Comparison of ENCODE assay signal across 13 cellular contexts in genomic region chr1:109500886-109501285, GRCh38. TPM values are rescaled to one million over a fixed set of nuclear protein-coding genes. Genes with fewer than 3 reads are reported as not detected.
DNase-seq lines count a peak whose midpoint lies in the region; ATAC-seq and TF ChIP-seq lines count a peak whose summit lies in the region.
"Had no signal": no experiment of that assay in that cellular context is flagged by ENCODE, and none has a peak within 500 bp of the region (broad histone marks: within the 10 kb centered on the region; RNA-seq: fewer than 3 reads in every experiment).

No MANE protein-coding gene starts in this region.

- H3K4me1 ChIP-seq in BLaER1 treated with 17β-estradiol and CSF1 and Interleukin-3, amounts not matched to agents 10 nM and 100 nM, result peaks cover 67 to 90% (median 80%) of the 10 kb centered on the region in 10 experiments
- H3K4me1 ChIP-seq in Peyer's patch, result peaks cover 0 to 51% (median 4%) of the 10 kb centered on the region in 4 donors
- peaks cover 25 to 66% (median 35%) of the 10 kb centered on the region in 3 donors for H3K4me1 ChIP-seq in esophagus squamous epithelium
- peaks cover 15 to 24% of the 10 kb centered on the region in 2 experiments for H3K4me1 ChIP-seq in trophoblast cell (ENCODE audit: control insufficient read depth in 1 of 2, insufficient read depth in 2 of 2, low read length in 2 of 2)
- no peaks in the 10 kb centered on the region for H3K4me1 ChIP-seq in right cardiac atrium (ENCODE audit: control insufficient read depth, insufficient read depth, low read length)

- H3K79me1 ChIP-seq in trophoblast cell (ENCODE audit: low read length), result peaks cover 2% of the 10 kb centered on the region

- H3K79me2 ChIP-seq in trophoblast cell (ENCODE audit: control insufficient read depth, insufficient read depth, low read length, poor library complexity), result no peaks in the 10 kb centered on the region

- H2BK5ac ChIP-seq in trophoblast cell (ENCODE audit: low read depth, low read length, poor library complexity), result no peak overlapping the region

- no peak overlapping the region for H3K18ac ChIP-seq in trophoblast cell (ENCODE audit: low read length)

- H4K8ac ChIP-seq in trophoblast cell (ENCODE audit: low read depth, low read length), result no peak overlapping the region

- no peak overlapping the region for H3K4ac ChIP-seq in trophoblast cell (ENCODE audit: low read depth, low read length)

- H3K14ac ChIP-seq in trophoblast cell (ENCODE audit: low read length), result no peak overlapping the region

- TF ChIP-seq CTCF in Peyer's patch (IDR thresholded peaks at IDR 0.05) (no peak), esophagus squamous epithelium (IDR thresholded peaks at IDR 0.05) (no peak)

- H2BK12ac ChIP-seq in trophoblast cell (ENCODE audit: low read length), result no peak overlapping the region

- no peak overlapping the region for H4K91ac ChIP-seq in trophoblast cell (ENCODE audit: low read depth, low read length)

- H3K36me3 ChIP-seq in BLaER1 treated with 17β-estradiol and CSF1 and Interleukin-3, amounts not matched to agents 10 nM and 100 nM, result peaks cover 27 to 51% (median 41%) of the 10 kb centered on the region in 11 experiments
- peaks cover 0 to 21% (median 0%) of the 10 kb centered on the region in 3 donors for H3K36me3 ChIP-seq in Peyer's patch
- H3K36me3 ChIP-seq in esophagus squamous epithelium, result peaks cover 0 to 48% (median 5%) of the 10 kb centered on the region in 3 donors
- H3K36me3 ChIP-seq in trophoblast cell (ENCODE audit: control insufficient read depth in 1 of 2, insufficient read depth in 2 of 2, low read length in 2 of 2), result peaks cover 7 to 12% of the 10 kb centered on the region in 2 experiments

- DNase-seq in Peyer's patch, result no peak
- DNase-seq in esophagus squamous epithelium (lab: John Stamatoyannopoulos, UW), result no peak
- DNase-seq in trophoblast cell, result peak in 1 of 2 donors; percentile 11
- no peak for DNase-seq in right cardiac atrium
- no peak for DNase-seq in NCI-H510A (lab: John Stamatoyannopoulos, UW)
- DNase-seq in epidermal melanocyte (ENCODE audit: insufficient read length, low spot score), result no peak
- DNase-seq: DMS79, NCI-H526 treated with DMSO at 0.1 percent for 48 hours, SIG-M5, testis had no signal

- peaks cover 9 to 64% (median 58%) of the 10 kb centered on the region in 11 experiments; a peak in 20 of 22 replicates for H4K20me1 ChIP-seq in BLaER1 treated with 17β-estradiol and CSF1 and Interleukin-3, amounts not matched to agents 10 nM and 100 nM

- no peak overlapping the region for H3K4me3 ChIP-seq in BLaER1 treated with 17β-estradiol and CSF1 and Interleukin-3, amounts not matched to agents 10 nM and 100 nM
- H3K4me3 ChIP-seq in Peyer's patch (no peak overlapping the region), esophagus squamous epithelium (no peak overlapping the region), trophoblast cell (ENCODE audit: low read depth, low read length) (no peak overlapping the region), right cardiac atrium (ENCODE audit: low read length) (no peak overlapping the region)
- H3K4me3 ChIP-seq: testis had no signal

- no peak overlapping the region for H3K23ac ChIP-seq in trophoblast cell (ENCODE audit: low read length)

- H3K4me2 ChIP-seq in BLaER1 treated with 17β-estradiol and CSF1 and Interleukin-3, amounts not matched to agents 10 nM and 100 nM, result peak overlapping the region; percentile 64 to 93 (median 83)
- peak overlapping the region; percentile 37 for H3K4me2 ChIP-seq in trophoblast cell (ENCODE audit: low read length)
- H3K4me2 ChIP-seq: KMS-11 had no signal

- H2AFZ ChIP-seq in trophoblast cell (ENCODE audit: insufficient read depth, low read length, poor library complexity), result no peak overlapping the region

- no peaks in the 10 kb centered on the region for H3K9me3 ChIP-seq in BLaER1 treated with 17β-estradiol and CSF1 and Interleukin-3, amounts not matched to agents 10 nM and 100 nM (replicated peaks in 1 of 11)
- H3K9me3 ChIP-seq in Peyer's patch, result no peaks in the 10 kb centered on the region
- no peaks in the 10 kb centered on the region for H3K9me3 ChIP-seq in esophagus squamous epithelium
- no peaks in the 10 kb centered on the region for H3K9me3 ChIP-seq in trophoblast cell (ENCODE audit: insufficient read depth, low read depth, low read length)
- H3K9me3 ChIP-seq in right cardiac atrium (ENCODE audit: control insufficient read depth, low read length), result no peaks in the 10 kb centered on the region
- H3K9me3 ChIP-seq: testis had no signal

- no peak overlapping the region for H2BK120ac ChIP-seq in trophoblast cell (ENCODE audit: insufficient read depth, low read length, poor library complexity)

- H3K27me3 ChIP-seq in BLaER1 treated with 17β-estradiol and CSF1 and Interleukin-3, amounts not matched to agents 10 nM and 100 nM, result no peaks in the 10 kb centered on the region
- H3K27me3 ChIP-seq in Peyer's patch (no peaks in the 10 kb centered on the region), esophagus squamous epithelium (no peaks in the 10 kb centered on the region), trophoblast cell (ENCODE audit: insufficient read depth, low read length) (no peaks in the 10 kb centered on the region), right cardiac atrium (ENCODE audit: control insufficient read depth, insufficient read depth) (no peaks in the 10 kb centered on the region)
- H3K27me3 ChIP-seq: testis had no signal

- intact Hi-C loops in esophagus squamous epithelium (cut with DNase I) (no loop called here), right cardiac atrium (cut with DNase I) (no loop called here)

- H3K9ac ChIP-seq in BLaER1 treated with 17β-estradiol and CSF1 and Interleukin-3, amounts not matched to agents 10 nM and 100 nM, result peak overlapping the region in 5 of 11 experiments; percentile 6 to 45 (median 40); a peak in 4 of 22 replicates
- H3K9ac ChIP-seq in trophoblast cell (ENCODE audit: low read length), result no peak overlapping the region
- H3K9ac ChIP-seq: KMS-11 had no signal

- no peak overlapping the region for H4K12ac ChIP-seq in trophoblast cell (ENCODE audit: low read depth, low read length)

- ATAC-seq in right cardiac atrium (no peak), HG03521 (IDR thresholded peaks at IDR 0.05; ENCODE audit: unreplicated experiment) (no peak)

- no peak for TF ChIP-seq POLR2A in Peyer's patch (IDR thresholded peaks at IDR 0.05)
- no peak for TF ChIP-seq POLR2A in esophagus squamous epithelium (IDR thresholded peaks at IDR 0.05)

- no peak overlapping the region for H2AK5ac ChIP-seq in trophoblast cell (ENCODE audit: low read length)

- WGBS in esophagus squamous epithelium, 2 donors, result 42 to 48% methylated on average over 4 of the region's 4 CpGs
- no CpG with 5 or more reads among the region's 4 CpGs for WGBS in trophoblast cell (ENCODE audit: extremely low coverage, insufficient coverage, insufficient read length)
- WGBS in right cardiac atrium, result 37% methylated on average over 4 of the region's 4 CpGs

- peak overlapping the region in 4 of 11 experiments; percentile 34 to 62 (median 50); a peak in 7 of 22 replicates for H3K27ac ChIP-seq in BLaER1 treated with 17β-estradiol and CSF1 and Interleukin-3, amounts not matched to agents 10 nM and 100 nM
- peak overlapping the region; percentile 2 to 80 (median 64) for H3K27ac ChIP-seq in Peyer's patch
- H3K27ac ChIP-seq in esophagus squamous epithelium, result peak overlapping the region in 3 of 4 donors; percentile 5 to 84 (median 7)
- peak overlapping the region; percentile 24 for H3K27ac ChIP-seq in trophoblast cell (ENCODE audit: low read depth, low read length)
- H3K27ac ChIP-seq in right cardiac atrium (ENCODE audit: low read length), result no peak overlapping the region
- H3K27ac ChIP-seq: KMS-11 had no signal

RNA-seq across cellular contexts. Expression of gene CYB561D1, which starts 7.0 kb away (rescaled TPM):
- total RNA-seq in Peyer's patch, result 10 to 100 TPM in 3 of 4 donors, 1 to 10 TPM in 1; 1.7 to 24.0 (median 20.9) TPM
- 10 to 100 TPM in 1 of 4 donors, 1 to 10 TPM in 3; 3.1 to 12.7 (median 7.3) TPM for total RNA-seq in esophagus squamous epithelium
- 3.0 and 3.3 TPM in 2 replicates for polyA plus RNA-seq in trophoblast cell (2013)
- 1 to 10 TPM; 4.9 to 6.6 (median 5.5) TPM for total RNA-seq in right cardiac atrium
- polyA plus RNA-seq in right cardiac atrium, result 2.8 TPM

RNA-seq across cellular contexts. Expression of gene AMIGO1, which starts 8.6 kb away (rescaled TPM):
- total RNA-seq in Peyer's patch (1 to 10 TPM; 2.5 to 7.4 (median 5.0) TPM), esophagus squamous epithelium (1 to 10 TPM in 2 of 4 donors, under 1 TPM in 2; 0.45 to 2.7 (median 1.8) TPM), right cardiac atrium (10 to 100 TPM in 3 of 4 donors, 1 to 10 TPM in 1; 9.7 to 14.2 (median 12.9) TPM)
- polyA plus RNA-seq in trophoblast cell (2013), result 0.08 and 0.12 TPM in 2 replicates
- polyA plus RNA-seq in right cardiac atrium, result 5.3 TPM

RNA-seq across cellular contexts. Expression of gene ATXN7L2, which starts 17.2 kb away (rescaled TPM):
- total RNA-seq in Peyer's patch (10 to 100 TPM in 1 of 4 donors, 1 to 10 TPM in 3; 2.3 to 12.7 (median 7.3) TPM), esophagus squamous epithelium (1 to 10 TPM; 2.1 to 5.9 (median 3.8) TPM), right cardiac atrium (1 to 10 TPM; 1.4 to 3.3 (median 2.0) TPM)
- polyA plus RNA-seq in trophoblast cell (2013), result 4.0 and 4.2 TPM in 2 replicates
- 2.6 TPM for polyA plus RNA-seq in right cardiac atrium

RNA-seq across cellular contexts. Expression of gene SYPL2, which starts 34.5 kb away (rescaled TPM):
- total RNA-seq in Peyer's patch (under 1 TPM in 1 of 4 donors, not detected in 3; 0.67 TPM), esophagus squamous epithelium (under 1 TPM in 3 of 4 donors, not detected in 1; 0.15 to 0.79 (median 0.19) TPM), right cardiac atrium (10 to 100 TPM in 2 of 4 donors, 1 to 10 TPM in 2; 8.9 to 12.9 (median 10.3) TPM)
- 0.03 TPM in 2 replicates for polyA plus RNA-seq in trophoblast cell (2013)
- 7.9 TPM for polyA plus RNA-seq in right cardiac atrium

RNA-seq across cellular contexts. Expression of gene GPR61, which starts 38.8 kb away (rescaled TPM):
- under 1 TPM in 1 of 4 donors, not detected in 3; 0.40 TPM for total RNA-seq in Peyer's patch
- total RNA-seq in esophagus squamous epithelium, result not detected
- not detected in 2 replicates for polyA plus RNA-seq in trophoblast cell (2013)
- 1 to 10 TPM in 1 of 4 donors, under 1 TPM in 3; 0.22 to 1.4 (median 0.69) TPM for total RNA-seq in right cardiac atrium
- 0.14 TPM for polyA plus RNA-seq in right cardiac atrium
